Comparison of ENCODE assay signal across 8 cellular contexts in genomic region chr7:155298834-155299538, GRCh38. TPM values are rescaled to one million over a fixed set of nuclear protein-coding genes. Genes with fewer than 3 reads are reported as not detected.
DNase-seq lines count a peak whose midpoint lies in the region; ATAC-seq, FAIRE-seq and TF ChIP-seq lines count a peak whose summit lies in the region.

No MANE protein-coding gene starts in this region.

- peaks cover 52% of the 10 kb centered on the region for H3K79me2 ChIP-seq in hepatocyte

- peak; percentile 89 for DNase-seq in GM18507 (ENCODE audit: extremely low spot score, insufficient read length, low read depth)
- peak; percentile 94 for DNase-seq in NCI-H2029 (lab: John Stamatoyannopoulos, UW)
- DNase-seq in T-helper 9 cell = peak; percentile 90
- DNase-seq in astrocyte of the hippocampus (ENCODE audit: low read depth, low spot score) = peak; percentile 97
- peak; percentile 93 for DNase-seq in hepatocyte (ENCODE audit: low spot score)
- peak; percentile 97 to 98 for DNase-seq in aorta

- H3K9ac ChIP-seq in rectal smooth muscle tissue (ENCODE audit: low read length) = peak overlapping the region; percentile 36

- H3K36me3 ChIP-seq in hepatocyte (replicated peaks; ENCODE audit: insufficient read depth, low read depth) (no peaks in the 10 kb centered on the region), rectal smooth muscle tissue (ENCODE audit: control insufficient read depth, insufficient read depth, low read length) (no peaks in the 10 kb centered on the region), aorta (ENCODE audit: control insufficient read depth in 1 of 2, insufficient read depth in 2 of 2, low read length in 1 of 2) (peaks cover 0 to 3% of the 10 kb centered on the region in 2 donors)

- no peaks in the 10 kb centered on the region for H3K27me3 ChIP-seq in hepatocyte
- no peaks in the 10 kb centered on the region for H3K27me3 ChIP-seq in rectal smooth muscle tissue (ENCODE audit: control insufficient read depth, insufficient read depth, low read length)
- H3K27me3 ChIP-seq in aorta (ENCODE audit: control insufficient read depth in 1 of 2, insufficient read depth in 2 of 2, low read length in 1 of 2) = no peaks in the 10 kb centered on the region

- H3K4me2 ChIP-seq in hepatocyte = peak overlapping the region; percentile 77

- peak overlapping the region; percentile 78 for H3K4me3 ChIP-seq in hepatocyte
- peak overlapping the region; percentile 73 for H3K4me3 ChIP-seq in rectal smooth muscle tissue (ENCODE audit: low read length)
- H3K4me3 ChIP-seq in aorta (ENCODE audit: low read length in 2 of 2) = peak overlapping the region; percentile 30 to 68

- FAIRE-seq in GM18507 (lab: Jason Lieb, UNC) = peak; percentile 97

- H3K9me3 ChIP-seq in hepatocyte (ENCODE audit: low read depth) (no peaks in the 10 kb centered on the region), aorta (ENCODE audit: control insufficient read depth, low read length) (no peaks in the 10 kb centered on the region)

- ATAC-seq in HG02973 (IDR thresholded peaks at IDR 0.05; ENCODE audit: unreplicated experiment) (peak; percentile 73), aorta (ENCODE audit: low FRiP score) (peak; percentile 90)

- 6% methylated on average over 27 of the region's 27 CpGs for WGBS in hepatocyte (ENCODE audit: low lambda C conversion rate, missing lambda C conversion rate)
- WGBS in aorta, 2 donors = 0% methylated on average over 27 of the region's 27 CpGs

- no peaks in the 10 kb centered on the region for H3K9me2 ChIP-seq in hepatocyte (replicated peaks; ENCODE audit: insufficient read depth)

- no peak for TF ChIP-seq CTCF in hepatocyte (IDR thresholded peaks at IDR 0.05; ENCODE audit: poor library complexity)

- intact Hi-C loops in aorta (cut with DNase I) = loop anchor here (5.0 to 10.0 kb wide), 3 partner anchors 42 to 343 kb away; partner anchors contain the start of genes PAXIP1 (in 1 of the 2) and RBM33 (in 1 of the 2)

- H3K27ac ChIP-seq in hepatocyte = peak overlapping the region; percentile 97
- peak overlapping the region; percentile 74 for H3K27ac ChIP-seq in rectal smooth muscle tissue (ENCODE audit: low read depth, low read length)
- peak overlapping the region in 1 of 2 donors; percentile 20 for H3K27ac ChIP-seq in aorta (ENCODE audit: low read depth in 1 of 2, low read length in 2 of 2)

- peaks cover 50% of the 10 kb centered on the region for H4K20me1 ChIP-seq in hepatocyte (ENCODE audit: insufficient read depth, poor library complexity, severe bottlenecking)

- no peak overlapping the region for H2AFZ ChIP-seq in hepatocyte

- H3K4me1 ChIP-seq in hepatocyte (ENCODE audit: insufficient read depth) (peaks cover 4% of the 10 kb centered on the region), rectal smooth muscle tissue (ENCODE audit: control insufficient read depth, insufficient read depth, low read length) (peaks cover 13% of the 10 kb centered on the region), aorta (ENCODE audit: control insufficient read depth in 1 of 2, insufficient read depth in 2 of 2, low read length in 2 of 2) (no peaks in the 10 kb centered on the region)

RNA-seq across cellular contexts. Expression of gene INSIG1, which starts 1.3 kb away (rescaled TPM):
- total RNA-seq in hepatocyte (305 and 326 TPM in 2 replicates), aorta (10 to 100 TPM; 37.7 to 48.3 TPM)
- polyA plus RNA-seq in hepatocyte (152 and 196 TPM in 2 replicates), aorta (10 to 100 TPM; 14.1 to 14.5 TPM)
